ENCODE assay signal across 1 cellular context in the genomic region with DNA sequence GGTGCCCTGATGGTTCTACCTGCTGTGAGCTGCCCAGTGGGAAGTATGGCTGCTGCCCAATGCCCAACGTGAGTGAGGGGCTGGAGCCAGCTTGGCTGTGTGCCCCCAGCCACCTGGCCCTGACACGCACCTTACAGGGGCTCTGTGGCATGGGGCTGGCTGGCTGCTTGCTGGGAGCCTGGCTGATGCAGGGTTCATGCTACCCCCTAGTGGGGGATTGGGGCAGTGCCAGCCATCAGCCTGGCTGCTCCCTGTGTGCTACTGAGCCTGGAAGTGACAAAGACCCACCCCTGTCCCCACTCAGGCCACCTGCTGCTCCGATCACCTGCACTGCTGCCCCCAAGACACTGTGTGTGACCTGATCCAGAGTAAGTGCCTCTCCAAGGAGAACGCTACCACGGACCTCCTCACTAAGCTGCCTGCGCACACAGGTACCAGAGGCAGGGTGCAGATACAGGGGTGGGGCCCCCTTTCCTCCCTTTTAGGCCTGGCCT.
TF ChIP-seq lines count a peak whose summit lies in the region.

No MANE protein-coding gene starts in this region.

TF ChIP-seq in K562, 482 proteins besides CTCF, POLR2A, EP300 and RAD21 (continues in another document):
- TF ChIP-seq KLF16 (IDR thresholded peaks at IDR 0.05) (peak; percentile 8; the same call in 1 of the 2 replicates), RERE (CRISPR knock-in tag; IDR thresholded peaks at IDR 0.05; ENCODE audit: borderline replicate concordance) (no peak), SRSF7 (optimal IDR thresholded peaks at IDR 0.05; ENCODE audit: low read depth, low read length) (no peak), MEIS2 (IDR thresholded peaks at IDR 0.05; ENCODE audit: partially characterized antibody) (no peak), ZEB2 (IDR thresholded peaks at IDR 0.05) (no peak), YY1 (IDR thresholded peaks at IDR 0.05; ENCODE audit: borderline replicate concordance in 1 of 3, control insufficient read depth in 1 of 3, extremely low read depth in 1 of 3, insufficient read depth in 3 of 3, insufficient read length in 1 of 3, insufficient replicate concordance in 2 of 3, low read depth in 1 of 3, low read length in 2 of 3) (peak in 1 of 3 experiments; percentile 27), BRCA1 (IDR thresholded peaks at IDR 0.05) (no peak), BRCA1 (CRISPR knock-in tag; IDR thresholded peaks at IDR 0.05) (0 out of 2 replicates have a peak, but pooled peaks have one; percentile 91), ETV6 (IDR thresholded peaks at IDR 0.05; ENCODE audit: borderline replicate concordance in 1 of 2, low read depth in 2 of 2, low read length in 1 of 2) (no peak), ETV6 (CRISPR knock-in tag; IDR thresholded peaks at IDR 0.05; ENCODE audit: borderline replicate concordance) (no peak), ZBTB9 (CRISPR knock-in tag; IDR thresholded peaks at IDR 0.05) (no peak), ZFP36 (IDR thresholded peaks at IDR 0.05; ENCODE audit: low read depth, low read length, partially characterized antibody) (no peak), SREBF2 (CRISPR knock-in tag; IDR thresholded peaks at IDR 0.05) (no peak), PRPF4 (IDR thresholded peaks at IDR 0.05; ENCODE audit: insufficient read depth, low read depth, low read length, poor library complexity, severe bottlenecking) (no peak), ELF4 (CRISPR knock-in tag; IDR thresholded peaks at IDR 0.05) (no peak), HOXB6 (CRISPR knock-in tag; IDR thresholded peaks at IDR 0.05; ENCODE audit: borderline replicate concordance) (no peak), NR2F6 (CRISPR knock-in tag; IDR thresholded peaks at IDR 0.05) (no peak), BACH1 (tag; IDR thresholded peaks at IDR 0.05) (no peak), FOXJ3 (CRISPR knock-in tag; IDR thresholded peaks at IDR 0.05) (no peak), FOXM1 (IDR thresholded peaks at IDR 0.05; ENCODE audit: low read depth) (no peak), FOXM1 (CRISPR knock-in tag; IDR thresholded peaks at IDR 0.05; ENCODE audit: low read depth) (no peak), MBD1 (CRISPR knock-in tag; IDR thresholded peaks at IDR 0.05) (no peak), ATF7 (IDR thresholded peaks at IDR 0.05) (no peak), KLF10 (CRISPR knock-in tag; IDR thresholded peaks at IDR 0.05) (no peak), ZNF398 (CRISPR knock-in tag; IDR thresholded peaks at IDR 0.05) (no peak), SMC3 (conservative IDR thresholded peaks at IDR 0.05; ENCODE audit: insufficient read depth, low read depth, low read length) (peak; percentile 79), MTA3 (IDR thresholded peaks at IDR 0.05; ENCODE audit: borderline replicate concordance) (0 out of 2 replicates have a peak, but pooled peaks have one; percentile 24), MAX (CRISPR knock-in tag; IDR thresholded peaks at IDR 0.05) (peak; percentile 32; the same call in 1 of the 2 replicates), FUS (optimal IDR thresholded peaks at IDR 0.05; ENCODE audit: low read depth, low read length) (no peak), MCM5 (IDR thresholded peaks at IDR 0.05; ENCODE audit: low read depth) (no peak), KHSRP (IDR thresholded peaks at IDR 0.05) (no peak), ETS2 (tag; IDR thresholded peaks at IDR 0.05; ENCODE audit: borderline replicate concordance, poor library complexity, severe bottlenecking) (no peak)
- TF ChIP-seq, protein P1, sequence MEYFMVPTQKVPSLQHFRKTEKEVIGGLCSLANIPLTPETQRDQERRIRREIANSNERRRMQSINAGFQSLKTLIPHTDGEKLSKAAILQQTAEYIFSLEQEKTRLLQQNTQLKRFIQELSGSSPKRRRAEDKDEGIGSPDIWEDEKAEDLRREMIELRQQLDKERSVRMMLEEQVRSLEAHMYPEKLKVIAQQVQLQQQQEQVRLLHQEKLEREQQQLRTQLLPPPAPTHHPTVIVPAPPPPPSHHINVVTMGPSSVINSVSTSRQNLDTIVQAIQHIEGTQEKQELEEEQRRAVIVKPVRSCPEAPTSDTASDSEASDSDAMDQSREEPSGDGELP (CRISPR knock-in tag; IDR thresholded peaks at IDR 0.05; ENCODE audit: borderline replicate concordance), result peak; percentile 49; the same call in 1 of the 2 replicates
- TF ChIP-seq, protein P2, sequence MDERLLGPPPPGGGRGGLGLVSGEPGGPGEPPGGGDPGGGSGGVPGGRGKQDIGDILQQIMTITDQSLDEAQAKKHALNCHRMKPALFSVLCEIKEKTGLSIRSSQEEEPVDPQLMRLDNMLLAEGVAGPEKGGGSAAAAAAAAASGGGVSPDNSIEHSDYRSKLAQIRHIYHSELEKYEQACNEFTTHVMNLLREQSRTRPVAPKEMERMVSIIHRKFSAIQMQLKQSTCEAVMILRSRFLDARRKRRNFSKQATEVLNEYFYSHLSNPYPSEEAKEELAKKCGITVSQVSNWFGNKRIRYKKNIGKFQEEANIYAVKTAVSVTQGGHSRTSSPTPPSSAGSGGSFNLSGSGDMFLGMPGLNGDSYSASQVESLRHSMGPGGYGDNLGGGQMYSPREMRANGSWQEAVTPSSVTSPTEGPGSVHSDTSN (CRISPR knock-in tag; IDR thresholded peaks at IDR 0.05; ENCODE audit: low read depth), result no peak
- TF ChIP-seq, protein P2 (tag; conservative IDR thresholded peaks at IDR 0.05; ENCODE audit: low read depth), result no peak
- TF ChIP-seq, protein P3, sequence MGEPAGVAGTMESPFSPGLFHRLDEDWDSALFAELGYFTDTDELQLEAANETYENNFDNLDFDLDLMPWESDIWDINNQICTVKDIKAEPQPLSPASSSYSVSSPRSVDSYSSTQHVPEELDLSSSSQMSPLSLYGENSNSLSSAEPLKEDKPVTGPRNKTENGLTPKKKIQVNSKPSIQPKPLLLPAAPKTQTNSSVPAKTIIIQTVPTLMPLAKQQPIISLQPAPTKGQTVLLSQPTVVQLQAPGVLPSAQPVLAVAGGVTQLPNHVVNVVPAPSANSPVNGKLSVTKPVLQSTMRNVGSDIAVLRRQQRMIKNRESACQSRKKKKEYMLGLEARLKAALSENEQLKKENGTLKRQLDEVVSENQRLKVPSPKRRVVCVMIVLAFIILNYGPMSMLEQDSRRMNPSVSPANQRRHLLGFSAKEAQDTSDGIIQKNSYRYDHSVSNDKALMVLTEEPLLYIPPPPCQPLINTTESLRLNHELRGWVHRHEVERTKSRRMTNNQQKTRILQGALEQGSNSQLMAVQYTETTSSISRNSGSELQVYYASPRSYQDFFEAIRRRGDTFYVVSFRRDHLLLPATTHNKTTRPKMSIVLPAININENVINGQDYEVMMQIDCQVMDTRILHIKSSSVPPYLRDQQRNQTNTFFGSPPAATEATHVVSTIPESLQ (CRISPR knock-in tag; IDR thresholded peaks at IDR 0.05), result no peak
- TF ChIP-seq, protein P4, sequence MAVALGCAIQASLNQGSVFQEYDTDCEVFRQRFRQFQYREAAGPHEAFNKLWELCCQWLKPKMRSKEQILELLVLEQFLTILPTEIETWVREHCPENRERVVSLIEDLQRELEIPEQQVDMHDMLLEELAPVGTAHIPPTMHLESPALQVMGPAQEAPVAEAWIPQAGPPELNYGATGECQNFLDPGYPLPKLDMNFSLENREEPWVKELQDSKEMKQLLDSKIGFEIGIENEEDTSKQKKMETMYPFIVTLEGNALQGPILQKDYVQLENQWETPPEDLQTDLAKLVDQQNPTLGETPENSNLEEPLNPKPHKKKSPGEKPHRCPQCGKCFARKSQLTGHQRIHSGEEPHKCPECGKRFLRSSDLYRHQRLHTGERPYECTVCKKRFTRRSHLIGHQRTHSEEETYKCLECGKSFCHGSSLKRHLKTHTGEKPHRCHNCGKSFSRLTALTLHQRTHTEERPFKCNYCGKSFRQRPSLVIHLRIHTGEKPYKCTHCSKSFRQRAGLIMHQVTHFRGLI (CRISPR knock-in tag; IDR thresholded peaks at IDR 0.05), result no peak
- TF ChIP-seq, protein P5, sequence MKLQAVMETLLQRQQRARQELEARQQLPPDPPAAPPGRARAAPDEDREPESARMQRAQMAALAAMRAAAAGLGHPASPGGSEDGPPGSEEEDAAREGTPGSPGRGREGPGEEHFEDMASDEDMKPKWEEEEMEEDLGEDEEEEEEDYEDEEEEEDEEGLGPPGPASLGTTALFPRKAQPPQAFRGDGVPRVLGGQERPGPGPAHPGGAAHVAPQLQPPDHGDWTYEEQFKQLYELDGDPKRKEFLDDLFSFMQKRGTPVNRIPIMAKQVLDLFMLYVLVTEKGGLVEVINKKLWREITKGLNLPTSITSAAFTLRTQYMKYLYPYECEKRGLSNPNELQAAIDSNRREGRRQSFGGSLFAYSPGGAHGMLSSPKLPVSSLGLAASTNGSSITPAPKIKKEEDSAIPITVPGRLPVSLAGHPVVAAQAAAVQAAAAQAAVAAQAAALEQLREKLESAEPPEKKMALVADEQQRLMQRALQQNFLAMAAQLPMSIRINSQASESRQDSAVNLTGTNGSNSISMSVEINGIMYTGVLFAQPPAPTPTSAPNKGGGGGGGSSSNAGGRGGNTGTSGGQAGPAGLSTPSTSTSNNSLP (IDR thresholded peaks at IDR 0.05; ENCODE audit: borderline replicate concordance, low read depth, low read length), result no peak
